Comparison of ENCODE assay signal across 23 cellular contexts in the genomic region with DNA sequence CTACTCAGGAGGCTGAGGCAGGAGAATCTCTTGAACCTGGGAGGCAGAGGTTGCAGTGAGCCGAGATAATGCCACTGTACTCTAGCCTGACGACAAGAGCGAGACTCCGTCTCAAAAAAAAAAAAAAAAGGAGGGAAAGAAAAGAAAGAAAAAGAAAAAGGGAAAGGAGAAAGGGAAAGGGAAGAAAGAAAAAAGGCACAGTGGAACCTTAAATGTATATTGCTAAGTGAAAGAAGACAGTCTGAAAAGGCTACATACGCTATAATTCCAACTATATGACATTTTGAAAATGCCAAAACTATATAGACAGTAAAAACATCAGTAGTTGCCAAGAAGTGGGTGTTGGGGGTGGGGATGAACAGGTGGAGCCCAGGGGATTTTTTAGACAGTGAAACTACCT. TPM values are rescaled to one million over a fixed set of nuclear protein-coding genes. Genes with fewer than 3 reads are reported as not detected.
"Had no signal": no experiment of that assay in that cellular context is flagged by ENCODE, and none has a peak within 500 bp of the region (broad histone marks: within the 10 kb centered on the region; RNA-seq: fewer than 3 reads in every experiment).

No MANE protein-coding gene starts in this region.

- H3K27ac Mint-ChIP-seq: activated CD8-positive, alpha-beta memory T cell treated with anti-CD3 and anti-CD28 coated beads, Interleukin-2, amount 10 ng/mL, durations not matched to agents 7 days and 5 days; activated naive CD8-positive, alpha-beta T cell treated with anti-CD3 and anti-CD28 coated beads, Interleukin-2, amount 10 ng/mL, durations not matched to agents 7 days and 5 days; T-helper 1 cell treated with Interleukin-12 subunit alpha and Interleukin-12 subunit beta and Interleukin-4 antibody, amounts not matched to agents 30 μg/mL and 1 μg/mL, for 36 hours had no signal

- ATAC-seq: activated CD4-positive, CD25-positive, alpha-beta regulatory T cell treated with anti-CD3 and anti-CD28 coated beads, Interleukin-2, amount 50 U/mL, for 24 hours; activated CD8-positive, alpha-beta memory T cell treated with anti-CD3 and anti-CD28 coated beads, Interleukin-2, amount 10 ng/mL, durations not matched to agents 7 days and 5 days; body of pancreas; K562; PC-3; SK-N-SH treated with all-trans-retinoic acid at 6 μM for 48 hours had no signal

- H3K27ac ChIP-seq: body of pancreas, SJSA1 had no signal

- H3K27me3 Mint-ChIP-seq: activated CD8-positive, alpha-beta memory T cell treated with anti-CD3 and anti-CD28 coated beads, Interleukin-2, amount 10 ng/mL, durations not matched to agents 7 days and 5 days; activated naive CD8-positive, alpha-beta T cell treated with anti-CD3 and anti-CD28 coated beads, Interleukin-2, amount 10 ng/mL, durations not matched to agents 7 days and 5 days had no signal

- H3K4me1 ChIP-seq: body of pancreas, SJSA1 had no signal

- H3K27me3 ChIP-seq: body of pancreas, SJSA1 had no signal

- H3K9me3 ChIP-seq: body of pancreas, SJSA1 had no signal

- H3K9me3 Mint-ChIP-seq: activated naive CD8-positive, alpha-beta T cell treated with anti-CD3 and anti-CD28 coated beads, Interleukin-2, amount 10 ng/mL, durations not matched to agents 7 days and 5 days; T-helper 1 cell treated with Interleukin-12 subunit alpha and Interleukin-12 subunit beta and Interleukin-4 antibody, amounts not matched to agents 30 μg/mL and 1 μg/mL, for 36 hours had no signal

- H3K4me3 Mint-ChIP-seq: activated CD8-positive, alpha-beta memory T cell treated with anti-CD3 and anti-CD28 coated beads, Interleukin-2, amount 10 ng/mL, durations not matched to agents 7 days and 5 days; activated naive CD8-positive, alpha-beta T cell treated with anti-CD3 and anti-CD28 coated beads, Interleukin-2, amount 10 ng/mL, durations not matched to agents 7 days and 5 days; T-helper 1 cell treated with Interleukin-12 subunit alpha and Interleukin-12 subunit beta and Interleukin-4 antibody, amounts not matched to agents 30 μg/mL and 1 μg/mL, for 36 hours had no signal

- H3K4me3 ChIP-seq: body of pancreas, K562, SJSA1 had no signal

- DNase-seq: activated CD4-positive, alpha-beta T cell treated with anti-CD3 and anti-CD28 coated beads for 4 hours; activated CD8-positive, alpha-beta memory T cell treated with anti-CD3 and anti-CD28 coated beads, Interleukin-2, amount 10 ng/mL, durations not matched to agents 7 days and 5 days; activated naive CD8-positive, alpha-beta T cell treated with anti-CD3 and anti-CD28 coated beads, Interleukin-2, amount 10 ng/mL, durations not matched to agents 7 days and 5 days; activated T-cell treated with anti-CD3 and anti-CD28 coated beads, Interleukin-2, amount 50 U/mL, for 48 hours; aorta; body of pancreas; cerebellar nuclear complex; Karpas-422; MM.1S; NCI-H1105 treated with DMSO at 0.1 percent for 48 hours; NCI-H1436 treated with DMSO at 0.1 percent for 48 hours; NCI-H187; NCI-H2081; NCI-H446; NCI-H524; PC-3; SHP77; SW 1271 had no signal

RNA-seq across cellular contexts. Expression of gene ZC3H12D, which starts 44.8 kb away (rescaled TPM):
- total RNA-seq: PC-3, SJSA1 had no signal
